Comparison of ENCODE assay signal across 27 cellular contexts in genomic region chr12:91565816-91566215, GRCh38.
A peak's percentile ranks its signal among the peaks of the same experiment; 100 is the strongest.
DNase-seq lines count a peak whose midpoint lies in the region; ATAC-seq and TF ChIP-seq lines count a peak whose summit lies in the region.
"Had no signal": no experiment of that assay in that cellular context is flagged by ENCODE, and none has a peak within 500 bp of the region (broad histone marks: within the 10 kb centered on the region; RNA-seq: fewer than 3 reads in every experiment).

No MANE protein-coding gene starts in this region.

- no peak overlapping the region for H3K4me3 Mint-ChIP-seq in activated T-cell treated with anti-CD3 and anti-CD28 coated beads, Interleukin-2, amount 50 U/mL, for 24 hours
- H3K4me3 Mint-ChIP-seq in activated T-cell treated with anti-CD3 and anti-CD28 coated beads, Interleukin-2, amount 50 U/mL, for 72 hours: no peak overlapping the region
- no peak overlapping the region for H3K4me3 Mint-ChIP-seq in nephron progenitor cell
- peak overlapping the region; percentile 10 for H3K4me3 Mint-ChIP-seq in type B pancreatic cell
- H3K4me3 Mint-ChIP-seq: CD14-positive monocyte; CD8-positive, alpha-beta memory T cell; H9 had no signal

- no peaks in the 10 kb centered on the region for H3K9me3 ChIP-seq in testis
- H3K9me3 ChIP-seq: BE2C, SJSA1 had no signal

- TF ChIP-seq POLR2A in GM18505 (IDR thresholded peaks at IDR 0.05; ENCODE audit: borderline replicate concordance, extremely low read depth, insufficient read depth, insufficient read length) (no peak), testis (IDR thresholded peaks at IDR 0.05) (no peak)

- H3K9me3 Mint-ChIP-seq in activated T-cell treated with anti-CD3 and anti-CD28 coated beads, Interleukin-2, amount 50 U/mL, for 24 hours: peaks cover 2% of the 10 kb centered on the region
- peaks cover 0 to 2% of the 10 kb centered on the region in 2 donors for H3K9me3 Mint-ChIP-seq in activated T-cell treated with anti-CD3 and anti-CD28 coated beads, Interleukin-2, amount 50 U/mL, for 72 hours
- H3K9me3 Mint-ChIP-seq in nephron progenitor cell (peaks cover 7% of the 10 kb centered on the region), type B pancreatic cell (peaks cover 3% of the 10 kb centered on the region)
- H3K9me3 Mint-ChIP-seq: CD8-positive, alpha-beta memory T cell; H9 had no signal

- TF ChIP-seq CTCF in nephron progenitor cell (IDR thresholded peaks at IDR 0.05): no peak
- no peak for TF ChIP-seq CTCF in type B pancreatic cell (conservative IDR thresholded peaks at IDR 0.05)
- TF ChIP-seq CTCF in testis (IDR thresholded peaks at IDR 0.05): no peak

- peaks cover 36% of the 10 kb centered on the region for H3K4me1 Mint-ChIP-seq in activated T-cell treated with anti-CD3 and anti-CD28 coated beads, Interleukin-2, amount 50 U/mL, for 24 hours (ENCODE audit: low read depth)
- H3K4me1 Mint-ChIP-seq in activated T-cell treated with anti-CD3 and anti-CD28 coated beads, Interleukin-2, amount 50 U/mL, for 72 hours (ENCODE audit: low read depth): peaks cover 36% of the 10 kb centered on the region
- H3K4me1 Mint-ChIP-seq in nephron progenitor cell (peaks cover 19% of the 10 kb centered on the region), type B pancreatic cell (ENCODE audit: unreplicated experiment) (peaks cover 11% of the 10 kb centered on the region)

- H3K27me3 ChIP-seq in testis: no peaks in the 10 kb centered on the region
- H3K27me3 ChIP-seq: BE2C, SJSA1 had no signal

- peak overlapping the region; percentile 69 for H3K27ac Mint-ChIP-seq in activated T-cell treated with anti-CD3 and anti-CD28 coated beads, Interleukin-2, amount 50 U/mL, for 24 hours
- H3K27ac Mint-ChIP-seq in activated T-cell treated with anti-CD3 and anti-CD28 coated beads, Interleukin-2, amount 50 U/mL, for 72 hours: no peak overlapping the region
- H3K27ac Mint-ChIP-seq in nephron progenitor cell (peak overlapping the region; percentile 89), type B pancreatic cell (no peak overlapping the region)
- H3K27ac Mint-ChIP-seq: CD14-positive monocyte, H9 had no signal

- 80 to 84% methylated on average over 1 of the region's 1 CpG for WGBS in testis, 2 donors

- no peak for ATAC-seq in activated T-cell treated with anti-CD3 and anti-CD28 coated beads, Interleukin-2, amount 50 U/mL, for 72 hours (replicated peaks in 1 of 2)
- no peak for ATAC-seq in GM18505 (IDR thresholded peaks at IDR 0.05; ENCODE audit: unreplicated experiment)
- ATAC-seq: Right ventricle myocardium inferior had no signal

- no peaks in the 10 kb centered on the region for H3K36me3 Mint-ChIP-seq in activated T-cell treated with anti-CD3 and anti-CD28 coated beads, Interleukin-2, amount 50 U/mL, for 24 hours (ENCODE audit: low read depth)
- peaks cover 0 to 2% of the 10 kb centered on the region in 2 donors for H3K36me3 Mint-ChIP-seq in activated T-cell treated with anti-CD3 and anti-CD28 coated beads, Interleukin-2, amount 50 U/mL, for 72 hours (ENCODE audit: insufficient read depth in 2 of 2)
- H3K36me3 Mint-ChIP-seq in nephron progenitor cell (ENCODE audit: low read depth) (no peaks in the 10 kb centered on the region), type B pancreatic cell (no peaks in the 10 kb centered on the region)
- H3K36me3 Mint-ChIP-seq: CD14-positive monocyte had no signal

- peaks cover 10% of the 10 kb centered on the region for H3K4me1 ChIP-seq in testis
- H3K4me1 ChIP-seq: BE2C, SJSA1 had no signal

- H3K27me3 Mint-ChIP-seq in activated T-cell treated with anti-CD3 and anti-CD28 coated beads, Interleukin-2, amount 50 U/mL, for 24 hours: no peaks in the 10 kb centered on the region
- no peaks in the 10 kb centered on the region for H3K27me3 Mint-ChIP-seq in activated T-cell treated with anti-CD3 and anti-CD28 coated beads, Interleukin-2, amount 50 U/mL, for 72 hours (ENCODE audit: low read depth)
- H3K27me3 Mint-ChIP-seq in nephron progenitor cell (ENCODE audit: low read depth, poor library complexity) (peaks cover 4% of the 10 kb centered on the region), type B pancreatic cell (no peaks in the 10 kb centered on the region)

- intact Hi-C loops in testis (cut with DNase I; ENCODE audit: low total_unique reads): no loop called here

- no peak overlapping the region for H3K4me3 ChIP-seq in testis
- H3K4me3 ChIP-seq: GM23248, PC-9, SJSA1 had no signal

- peak overlapping the region; percentile 56 for H3K27ac ChIP-seq in caudate nucleus (ENCODE audit: low read depth, low read length)
- H3K27ac ChIP-seq in testis: no peak overlapping the region
- H3K27ac ChIP-seq: GM23248, PC-9, SJSA1 had no signal

- no peak for DNase-seq in activated T-cell treated with anti-CD3 and anti-CD28 coated beads, Interleukin-2, amount 50 U/mL, for 24 hours
- DNase-seq in activated T-cell treated with anti-CD3 and anti-CD28 coated beads, Interleukin-2, amount 50 U/mL, for 72 hours: no peak
- DNase-seq in caudate nucleus (lab: John Stamatoyannopoulos, UW) (peak in 1 of 61 donors; percentile 41), nephron progenitor cell (no peak), type B pancreatic cell (ENCODE audit: extremely low spot score, unreplicated experiment) (no peak), HUDEP-2 (lab: John Stamatoyannopoulos, UW; ENCODE audit: unreplicated experiment in 76 of 76) (no peak), testis (no peak)
- DNase-seq: 8988T; ACHN; BE2C; Calu3; CD8-positive, alpha-beta memory T cell; DMS79 treated with DMSO at 0.1 percent for 48 hours; H9; KG1; MM.1S; NCI-H1694; NCI-H2081; NCI-H524 treated with DMSO at 0.1 percent for 48 hours; NCI-H82; NK-92 treated with Interleukin-12 subunit alpha and Interleukin-12 subunit beta, amount 100 ng/mL, for 24 hours; PC-9 had no signal

- no peaks in the 10 kb centered on the region for H3K36me3 ChIP-seq in testis (ENCODE audit: low read depth, missing control alignments)
- H3K36me3 ChIP-seq: BE2C, SJSA1 had no signal

Comparison
In these comparisons a context has a peak if more than half of its experiments do, and no peak if none do; other contexts are left out.
1. H3K27ac Mint-ChIP-seq: peak in activated T-cell treated with anti-CD3 and anti-CD28 coated beads, Interleukin-2, amount 50 U/mL, for 24 hours (single experiment) and nephron progenitor cell (single experiment); none in activated T-cell treated with anti-CD3 and anti-CD28 coated beads, Interleukin-2, amount 50 U/mL, for 72 hours (single experiment) and type B pancreatic cell (single experiment).